In the genomic region with DNA sequence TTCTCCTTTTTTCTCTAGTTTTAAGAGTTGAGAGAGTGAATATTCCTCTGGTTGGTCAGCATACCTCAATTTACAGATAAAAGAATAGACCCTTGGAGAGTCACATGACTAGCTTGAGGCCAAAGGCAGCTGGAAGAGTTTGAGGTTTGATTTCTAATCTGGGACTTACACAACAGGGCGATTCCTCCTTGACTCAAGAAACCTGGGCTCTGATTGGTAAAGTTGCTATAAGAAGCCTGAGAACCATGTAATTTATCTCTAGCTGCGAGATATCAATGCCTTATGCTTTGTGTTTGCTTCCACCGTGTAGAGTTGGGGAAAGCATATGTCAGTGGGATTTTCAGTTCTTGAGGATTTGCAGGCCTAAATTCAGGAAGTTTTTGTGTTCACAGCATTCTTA, we compare ENCODE assay signal across 8 cellular contexts.
A peak's percentile ranks its signal among the peaks of the same experiment; 100 is the strongest.
DNase-seq lines count a peak whose midpoint lies in the region; ATAC-seq, FAIRE-seq and TF ChIP-seq lines count a peak whose summit lies in the region.

No MANE protein-coding gene starts in this region.

- ATAC-seq in K562: no peak
- peak; percentile 6 for ATAC-seq in left lung
- ATAC-seq in HG02571 (IDR thresholded peaks at IDR 0.05; ENCODE audit: unreplicated experiment): no peak

- DNase-seq in LHCN-M2 (ENCODE audit: low read depth) (peak; percentile 69), K562 (ENCODE audit: extremely low read depth in 1 of 4, low spot score in 3 of 4) (no peak), left lung (no peak), stomach (no peak), NCI-H2081 treated with DMSO at 0.1 percent for 48 hours (lab: John Stamatoyannopoulos, UW) (no peak), HTR-8/SVneo (ENCODE audit: insufficient read length, low spot score) (no peak), NCI-H2196 (lab: John Stamatoyannopoulos, UW; ENCODE audit: unreplicated experiment) (no peak)

- no peak overlapping the region for H3K4me2 ChIP-seq in K562 (ENCODE audit: insufficient read depth, low read length)

- no peaks in the 10 kb centered on the region for H3K27me3 ChIP-seq in K562 (ENCODE audit: control insufficient read depth in 2 of 2, insufficient read depth in 2 of 2, low read length in 2 of 2)
- no peaks in the 10 kb centered on the region for H3K27me3 ChIP-seq in left lung
- no peaks in the 10 kb centered on the region for H3K27me3 ChIP-seq in stomach

- H3K36me3 ChIP-seq in K562 (ENCODE audit: control insufficient read depth, insufficient read depth, low read length) (no peaks in the 10 kb centered on the region), left lung (peaks cover 0 to 42% of the 10 kb centered on the region in 2 donors), stomach (peaks cover 0 to 29% (median 21%) of the 10 kb centered on the region in 4 donors)

- CTCF ChIA-PET in K562 (lab: Yijun Ruan, JAX; ENCODE audit: low intra/inter-chr PET ratio): no interaction called here

- no peaks in the 10 kb centered on the region for H3K9me1 ChIP-seq in K562 (ENCODE audit: control insufficient read depth, insufficient read depth, low read length)

- FAIRE-seq in K562 (lab: Jason Lieb, UNC) (no peak), HTR-8/SVneo (lab: Jason Lieb, UNC) (no peak)

- H4K20me1 ChIP-seq in K562 (replicated peaks; ENCODE audit: control insufficient read depth, insufficient read depth, low read length): no peaks in the 10 kb centered on the region

- POLR2A ChIA-PET in K562 (lab: Yijun Ruan, JAX): no interaction called here

- H3K27ac ChIP-seq in K562 (ENCODE audit: extremely low read depth, low read depth, low read length) (no peak overlapping the region), left lung (peak overlapping the region; percentile 79 to 83), stomach (peak overlapping the region; percentile 65 to 88 (median 79))

- BruUV-seq in K562 (replicated peaks; lab: Mats Ljungman, UMichigan): no TSS peak

- H3K4me3 ChIP-seq in K562 (no peak overlapping the region), left lung (no peak overlapping the region), stomach (peak overlapping the region in 1 of 4 donors; percentile 17)

- in situ Hi-C loops in K562 (cut with MboI): no loop called here

- no peaks in the 10 kb centered on the region for H3K4me1 ChIP-seq in K562 (replicated peaks in 1 of 2; ENCODE audit: control insufficient read depth in 2 of 2, insufficient read depth in 2 of 2, low read length in 2 of 2)
- peaks cover 51 to 87% of the 10 kb centered on the region in 2 donors for H3K4me1 ChIP-seq in left lung
- H3K4me1 ChIP-seq in stomach: peaks cover 28 to 94% (median 62%) of the 10 kb centered on the region in 4 donors

- no peak overlapping the region for H2AFZ ChIP-seq in K562 (ENCODE audit: low read depth, low read length)

- no peak for TF ChIP-seq EP300 in K562 (IDR thresholded peaks at IDR 0.05; ENCODE audit: low read length)
- no peak for TF ChIP-seq EP300 in stomach (IDR thresholded peaks at IDR 0.05)

- intact Hi-C loops in K562 (cut with micrococcal nuclease) (no loop called here), left lung (cut with DNase I) (no loop called here), stomach (cut with DNase I; ENCODE audit: low total_unique reads) (no loop called here)

- no peaks in the 10 kb centered on the region for H3K9me3 ChIP-seq in K562 (replicated peaks; ENCODE audit: control insufficient read depth, insufficient read depth, low read depth, low read length)
- no peaks in the 10 kb centered on the region for H3K9me3 ChIP-seq in left lung
- H3K9me3 ChIP-seq in stomach: no peaks in the 10 kb centered on the region

- no peak for TF ChIP-seq RAD21 in K562 (CRISPR knock-in tag; conservative IDR thresholded peaks at IDR 0.05 in 1 of 2, IDR thresholded peaks at IDR 0.05 in 1 of 2)

- 0% methylated on average over 3 of the region's 3 CpGs for WGBS in K562 (ENCODE audit: insufficient coverage, low coverage, missing lambda C conversion rate)
- WGBS in stomach, 5 donors: 17 to 48% (median 30%) methylated on average over 3 of the region's 3 CpGs

- H3K9ac ChIP-seq in K562 (ENCODE audit: insufficient read depth in 1 of 2, low read depth in 2 of 2, low read length in 2 of 2): no peak overlapping the region

- H3K79me2 ChIP-seq in K562 (ENCODE audit: control insufficient read depth, insufficient read depth, low read length): no peaks in the 10 kb centered on the region

- TF ChIP-seq CTCF in K562 (IDR thresholded peaks at IDR 0.05 in 2 of 3, conservative IDR thresholded peaks at IDR 0.05 in 1 of 3; ENCODE audit: insufficient read depth in 2 of 3, low read depth in 1 of 3, low read length in 3 of 3) (no peak), left lung (IDR thresholded peaks at IDR 0.05) (no peak), stomach (IDR thresholded peaks at IDR 0.05) (no peak)

- no peak for TF ChIP-seq POLR2A in K562 (conservative IDR thresholded peaks at IDR 0.05)
- TF ChIP-seq POLR2A in stomach (IDR thresholded peaks at IDR 0.05): no peak

TF ChIP-seq in K562, 482 proteins besides CTCF, POLR2A, EP300 and RAD21:
- TF ChIP-seq, protein P1, sequence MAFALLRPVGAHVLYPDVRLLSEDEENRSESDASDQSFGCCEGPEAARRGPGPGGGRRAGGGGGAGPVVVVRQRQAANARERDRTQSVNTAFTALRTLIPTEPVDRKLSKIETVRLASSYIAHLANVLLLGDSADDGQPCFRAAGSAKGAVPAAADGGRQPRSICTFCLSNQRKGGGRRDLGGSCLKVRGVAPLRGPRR (CRISPR knock-in tag; IDR thresholded peaks at IDR 0.05): no peak
- TF ChIP-seq, protein P2, sequence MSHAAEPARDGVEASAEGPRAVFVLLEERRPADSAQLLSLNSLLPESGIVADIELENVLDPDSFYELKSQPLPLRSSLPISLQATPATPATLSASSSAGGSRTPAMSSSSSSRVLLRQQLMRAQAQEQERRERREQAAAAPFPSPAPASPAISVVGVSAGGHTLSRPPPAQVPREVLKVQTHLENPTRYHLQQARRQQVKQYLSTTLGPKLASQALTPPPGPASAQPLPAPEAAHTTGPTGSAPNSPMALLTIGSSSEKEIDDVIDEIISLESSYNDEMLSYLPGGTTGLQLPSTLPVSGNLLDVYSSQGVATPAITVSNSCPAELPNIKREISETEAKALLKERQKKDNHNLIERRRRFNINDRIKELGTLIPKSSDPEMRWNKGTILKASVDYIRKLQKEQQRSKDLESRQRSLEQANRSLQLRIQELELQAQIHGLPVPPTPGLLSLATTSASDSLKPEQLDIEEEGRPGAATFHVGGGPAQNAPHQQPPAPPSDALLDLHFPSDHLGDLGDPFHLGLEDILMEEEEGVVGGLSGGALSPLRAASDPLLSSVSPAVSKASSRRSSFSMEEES (CRISPR knock-in tag; IDR thresholded peaks at IDR 0.05): peak; percentile 85
